Comparison of ENCODE assay signal across 8 cellular contexts in the genomic region with DNA sequence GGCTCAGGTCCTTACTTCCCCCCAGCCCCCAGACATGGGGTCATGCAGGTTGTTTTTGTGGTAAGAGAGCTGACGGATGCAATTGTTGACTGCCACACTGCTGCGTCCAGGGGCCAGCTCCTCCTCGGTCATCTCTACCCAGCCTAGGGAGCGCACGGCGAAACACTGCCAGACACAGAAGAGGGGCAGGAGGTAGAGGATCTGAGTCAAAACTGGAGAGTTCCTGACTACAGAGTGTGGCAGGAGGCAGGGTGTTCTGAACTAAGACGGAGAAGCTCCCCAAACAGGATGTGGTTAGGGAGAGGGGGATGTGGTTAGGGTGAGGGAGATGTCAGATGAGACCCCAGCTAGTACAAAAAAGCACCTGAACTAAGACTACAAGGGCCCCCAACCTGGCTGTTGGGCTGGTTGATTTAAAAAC. TPM values are rescaled to one million over a fixed set of nuclear protein-coding genes. Genes with fewer than 3 reads are reported as not detected.
DNase-seq lines count a peak whose midpoint lies in the region; ATAC-seq and TF ChIP-seq lines count a peak whose summit lies in the region.

No MANE protein-coding gene starts in this region.

- H3K4me1 ChIP-seq in right cardiac atrium (ENCODE audit: control insufficient read depth, insufficient read depth, low read length) = no peaks in the 10 kb centered on the region

- H3K27me3 ChIP-seq in right cardiac atrium (ENCODE audit: control insufficient read depth, insufficient read depth) (no peaks in the 10 kb centered on the region), WERI-Rb-1 (ENCODE audit: insufficient read depth, low read depth, severe bottlenecking) (no peaks in the 10 kb centered on the region)

- H3K9me3 ChIP-seq in right cardiac atrium (ENCODE audit: control insufficient read depth, low read length) (no peaks in the 10 kb centered on the region), WERI-Rb-1 (ENCODE audit: severe bottlenecking) (no peaks in the 10 kb centered on the region)

- H3K4me3 Mint-ChIP-seq in immature natural killer cell = peak overlapping the region; percentile 75 to 93 (median 81)

- H3K36me3 Mint-ChIP-seq in immature natural killer cell = peaks cover 14 to 31% (median 17%) of the 10 kb centered on the region in 3 donors

- H3K27me3 Mint-ChIP-seq in immature natural killer cell (ENCODE audit: low read depth in 3 of 3) = peaks cover 2 to 10% (median 7%) of the 10 kb centered on the region in 3 donors

- WGBS in right cardiac atrium = 84% methylated on average over 7 of the region's 7 CpGs

- H3K4me3 ChIP-seq in right cardiac atrium (ENCODE audit: low read length) (no peak overlapping the region), WERI-Rb-1 (ENCODE audit: low read depth, low read length) (no peak overlapping the region)

- ATAC-seq in GM19438 (IDR thresholded peaks at IDR 0.05; ENCODE audit: low read depth, unreplicated experiment) = peak; percentile 97
- ATAC-seq in HG03432 (IDR thresholded peaks at IDR 0.05; ENCODE audit: unreplicated experiment) = peak; percentile 97
- no peak for ATAC-seq in right cardiac atrium

- DNase-seq in activated CD4-positive, alpha-beta T cell treated with anti-CD3 and anti-CD28 coated beads for 4 hours = peak; percentile 51 to 52
- DNase-seq in immature natural killer cell = peak; percentile 71 to 76 (median 76)
- no peak for DNase-seq in DMS114 treated with DMSO at 0.1 percent for 48 hours (lab: John Stamatoyannopoulos, UW; ENCODE audit: unreplicated experiment)
- no peak for DNase-seq in right cardiac atrium
- DNase-seq in NCI-H446 (lab: John Stamatoyannopoulos, UW) = no peak
- DNase-seq in WERI-Rb-1 = no peak

- intact Hi-C loops in right cardiac atrium (cut with DNase I) = no loop called here

- peak overlapping the region; percentile 94 to 99 (median 94) for H3K27ac Mint-ChIP-seq in immature natural killer cell

- TF ChIP-seq CTCF in WERI-Rb-1 (IDR thresholded peaks at IDR 0.05; ENCODE audit: low read depth, low read length) = no peak

- H3K27ac ChIP-seq in right cardiac atrium (ENCODE audit: low read length) (no peak overlapping the region), WERI-Rb-1 (no peak overlapping the region)

- H3K9me3 Mint-ChIP-seq in immature natural killer cell = no peaks in the 10 kb centered on the region

- H3K36me3 ChIP-seq in WERI-Rb-1 = peaks cover 10% of the 10 kb centered on the region

- peaks cover 57 to 59% of the 10 kb centered on the region in 2 donors for H3K4me1 Mint-ChIP-seq in immature natural killer cell

RNA-seq across cellular contexts. Expression of a gene that starts 12.3 kb away (rescaled TPM):
- polyA plus RNA-seq in immature natural killer cell (10 to 100 TPM; 12.0 to 21.9 (median 18.4) TPM), right cardiac atrium (57.9 TPM)
- total RNA-seq in right cardiac atrium = 10 to 100 TPM; 60.6 to 67.7 (median 65.0) TPM

RNA-seq across cellular contexts. Expression of a gene that starts 16.3 kb away (rescaled TPM):
- polyA plus RNA-seq in immature natural killer cell = 10 to 100 TPM; 30.8 to 55.9 (median 35.2) TPM
- total RNA-seq in right cardiac atrium = 10 to 100 TPM; 80.6 to 83.9 (median 82.4) TPM
- 70.6 TPM for polyA plus RNA-seq in right cardiac atrium

RNA-seq across cellular contexts. Expression of a gene that starts 38.2 kb away (rescaled TPM):
- polyA plus RNA-seq in immature natural killer cell (not detected), right cardiac atrium (0.27 TPM)
- total RNA-seq in right cardiac atrium = 1 to 10 TPM in 1 of 4 donors, under 1 TPM in 2, not detected in 1; 0.45 to 1.0 (median 0.68) TPM

Comparison
In these comparisons a context has a peak if more than half of its experiments do, and no peak if none do; other contexts are left out.
1. ATAC-seq: peak in GM19438 (single experiment) and HG03432 (single experiment); none in right cardiac atrium (0 of 2).
2. DNase-seq: peak in activated CD4-positive, alpha-beta T cell treated with anti-CD3 and anti-CD28 coated beads for 4 hours (2 of 2) and immature natural killer cell (3 of 3); none in DMS114 treated with DMSO at 0.1 percent for 48 hours (single experiment), right cardiac atrium (0 of 3), NCI-H446 (0 of 2) and WERI-Rb-1 (single experiment).